ENCODE assay signal across 17 cellular contexts in genomic region chr17:55405600-55405999, GRCh38. TPM values are rescaled to one million over a fixed set of nuclear protein-coding genes. Genes with fewer than 3 reads are reported as not detected.
DNase-seq lines count a peak whose midpoint lies in the region; ATAC-seq, FAIRE-seq and TF ChIP-seq lines count a peak whose summit lies in the region.
"Had no signal": no experiment of that assay in that cellular context is flagged by ENCODE, and none has a peak within 500 bp of the region (broad histone marks: within the 10 kb centered on the region; RNA-seq: fewer than 3 reads in every experiment).

No MANE protein-coding gene starts in this region.

- peak overlapping the region; percentile 87 for H3K27ac ChIP-seq in HepG2 (ENCODE audit: extremely low read length, insufficient read depth, low read length)
- no peak overlapping the region for H3K27ac ChIP-seq in right lobe of liver
- no peak overlapping the region for H3K27ac ChIP-seq in Panc1 (ENCODE audit: low read length)
- H3K27ac ChIP-seq in mesenchymal stem cell (ENCODE audit: low read length, poor library complexity, severe bottlenecking): no peak overlapping the region
- H3K27ac ChIP-seq in substantia nigra (ENCODE audit: low read depth, low read length, poor library complexity, severe bottlenecking): no peak overlapping the region
- H3K27ac ChIP-seq: BLaER1 treated with 17β-estradiol and CSF1 and Interleukin-3, amounts not matched to agents 10 nM and 100 nM had no signal

- H2AK5ac ChIP-seq in mesenchymal stem cell (ENCODE audit: low read length, severe bottlenecking): no peak overlapping the region

- 93% methylated on average over 1 of the region's 1 CpG for WGBS in HepG2 (ENCODE audit: low lambda C conversion rate)
- 100% methylated on average over 1 of the region's 1 CpG for WGBS in right lobe of liver (ENCODE audit: insufficient coverage, low coverage, low lambda C conversion rate, missing lambda C conversion rate)
- WGBS in mesenchymal stem cell: no CpG with 5 or more reads among the region's 1 CpG

- no peak for TF ChIP-seq CTCF in HepG2 (CRISPR knock-in tag; IDR thresholded peaks at IDR 0.05)
- no peak for TF ChIP-seq CTCF in right lobe of liver (IDR thresholded peaks at IDR 0.05)
- TF ChIP-seq CTCF in Panc1 (IDR thresholded peaks at IDR 0.05): no peak

- no peak overlapping the region for H4K8ac ChIP-seq in mesenchymal stem cell (ENCODE audit: low read length)

- no peak for TF ChIP-seq RAD21 in HepG2 (CRISPR knock-in tag; IDR thresholded peaks at IDR 0.05)

- H3K4me2 ChIP-seq in HepG2 (ENCODE audit: low read depth, low read length) (no peak overlapping the region), mesenchymal stem cell (ENCODE audit: low read length, poor library complexity, severe bottlenecking) (no peak overlapping the region)
- H3K4me2 ChIP-seq: BLaER1 treated with 17β-estradiol and CSF1 and Interleukin-3, amounts not matched to agents 10 nM and 100 nM had no signal

- no peak overlapping the region for H3K4ac ChIP-seq in mesenchymal stem cell (ENCODE audit: low read depth in 1 of 2, low read length in 2 of 2)

- ATAC-seq in HepG2 (no peak), right lobe of liver (no peak), Panc1 (no peak), GM21529 (IDR thresholded peaks at IDR 0.05; ENCODE audit: unreplicated experiment) (no peak)

- H3K27me3 ChIP-seq in HepG2 (ENCODE audit: control insufficient read depth in 1 of 2, insufficient read depth in 2 of 2, low read length in 2 of 2) (no peaks in the 10 kb centered on the region), right lobe of liver (no peaks in the 10 kb centered on the region), Panc1 (ENCODE audit: control insufficient read depth, insufficient read depth, low read length) (no peaks in the 10 kb centered on the region), mesenchymal stem cell (ENCODE audit: control insufficient read depth in 1 of 2, insufficient read depth in 1 of 2, low read length in 2 of 2) (no peaks in the 10 kb centered on the region)
- H3K27me3 ChIP-seq: BLaER1 treated with 17β-estradiol and CSF1 and Interleukin-3, amounts not matched to agents 10 nM and 100 nM had no signal

- H3K4me3 ChIP-seq in HepG2 (replicated peaks in 1 of 3; ENCODE audit: insufficient read depth in 1 of 3, low read depth in 2 of 3, low read length in 3 of 3) (no peak overlapping the region), right lobe of liver (no peak overlapping the region), Panc1 (ENCODE audit: low read depth in 2 of 2, low read length in 2 of 2) (no peak overlapping the region), mesenchymal stem cell (ENCODE audit: insufficient read depth in 1 of 2, low read depth in 1 of 2, low read length in 2 of 2) (no peak overlapping the region)
- H3K4me3 ChIP-seq: BLaER1 treated with 17β-estradiol and CSF1 and Interleukin-3, amounts not matched to agents 10 nM and 100 nM; HAP-1 had no signal

- H3K4me1 ChIP-seq in HepG2 (ENCODE audit: insufficient read depth, low read length): peaks cover 90% of the 10 kb centered on the region
- peaks cover 0 to 25% (median 15%) of the 10 kb centered on the region in 4 donors for H3K4me1 ChIP-seq in right lobe of liver
- H3K4me1 ChIP-seq in Panc1 (ENCODE audit: control insufficient read depth, insufficient read depth, low read length): no peaks in the 10 kb centered on the region
- no peaks in the 10 kb centered on the region for H3K4me1 ChIP-seq in mesenchymal stem cell (ENCODE audit: control insufficient read depth, insufficient read depth, low read depth, low read length)
- H3K4me1 ChIP-seq: HAP-1 had no signal

- no peak overlapping the region for H2BK5ac ChIP-seq in mesenchymal stem cell (ENCODE audit: low read depth, low read length, poor library complexity, severe bottlenecking)

- H3K36me3 ChIP-seq in HepG2 (replicated peaks in 1 of 2; ENCODE audit: control insufficient read depth in 1 of 2, insufficient read depth in 2 of 2, low read length in 2 of 2) (peaks cover 24 to 71% of the 10 kb centered on the region in 2 experiments), right lobe of liver (peaks cover 0 to 7% (median 2%) of the 10 kb centered on the region in 4 donors), Panc1 (ENCODE audit: control insufficient read depth, insufficient read depth, low read length) (peaks cover 7% of the 10 kb centered on the region; the same call in 1 of the 2 replicates), mesenchymal stem cell (ENCODE audit: control insufficient read depth in 1 of 2, insufficient read depth in 2 of 2, low read depth in 1 of 2, low read length in 2 of 2) (peaks cover 11 to 81% of the 10 kb centered on the region in 2 experiments)

- no peaks in the 10 kb centered on the region for H3K79me1 ChIP-seq in mesenchymal stem cell (replicated peaks; ENCODE audit: low read length, poor library complexity, severe bottlenecking)

- TF ChIP-seq POLR2A in HepG2 (IDR thresholded peaks at IDR 0.05; ENCODE audit: insufficient read depth in 1 of 2, low read depth in 2 of 2, low read length in 2 of 2) (no peak), right lobe of liver (IDR thresholded peaks at IDR 0.05) (no peak)

- H2BK12ac ChIP-seq in mesenchymal stem cell (ENCODE audit: low read length in 2 of 2): no peak overlapping the region

- no peak overlapping the region for H4K91ac ChIP-seq in mesenchymal stem cell (ENCODE audit: low read length)

- DNase-seq in HepG2 (ENCODE audit: low spot score) (no peak), right lobe of liver (no peak), Panc1 (ENCODE audit: low read depth, low spot score) (no peak), mesenchymal stem cell (no peak), substantia nigra (lab: John Stamatoyannopoulos, UW) (no peak), NCI-H774 (lab: John Stamatoyannopoulos, UW) (no peak)
- DNase-seq: 8988T; CD4-positive, CD25-positive, alpha-beta regulatory T cell; DMS153; DMS79 treated with DMSO at 0.1 percent for 48 hours; EL; GOT3 had no signal

- H2AFZ ChIP-seq in HepG2 (ENCODE audit: low read length): no peak overlapping the region
- H2AFZ ChIP-seq in mesenchymal stem cell (ENCODE audit: low read depth, low read length): no peak overlapping the region

- H3K9me3 ChIP-seq in HepG2 (ENCODE audit: low read length) (no peaks in the 10 kb centered on the region), right lobe of liver (no peaks in the 10 kb centered on the region), Panc1 (ENCODE audit: control insufficient read depth, insufficient read depth, low read depth, low read length) (no peaks in the 10 kb centered on the region), mesenchymal stem cell (ENCODE audit: control insufficient read depth, low read length) (no peaks in the 10 kb centered on the region)
- H3K9me3 ChIP-seq: BLaER1 treated with 17β-estradiol and CSF1 and Interleukin-3, amounts not matched to agents 10 nM and 100 nM; HAP-1 had no signal

- H3K18ac ChIP-seq in mesenchymal stem cell (ENCODE audit: low read depth in 1 of 2, low read length in 2 of 2): no peak overlapping the region

- no peak for TF ChIP-seq EP300 in HepG2 (IDR thresholded peaks at IDR 0.05; ENCODE audit: low read depth in 2 of 2, low read length in 2 of 2)
- TF ChIP-seq EP300 in HepG2 (CRISPR knock-in tag; IDR thresholded peaks at IDR 0.05; ENCODE audit: borderline replicate concordance): no peak

- H2BK120ac ChIP-seq in mesenchymal stem cell (ENCODE audit: low read depth, low read length): no peak overlapping the region

- no peaks in the 10 kb centered on the region for H4K20me1 ChIP-seq in HepG2 (ENCODE audit: insufficient read depth, low read length)
- H4K20me1 ChIP-seq: BLaER1 treated with 17β-estradiol and CSF1 and Interleukin-3, amounts not matched to agents 10 nM and 100 nM had no signal

- no peak overlapping the region for H3K23ac ChIP-seq in mesenchymal stem cell (ENCODE audit: low read length in 2 of 2)

- intact Hi-C loops in HepG2 (cut with micrococcal nuclease; ENCODE audit: unreplicated experiment) (no loop called here), right lobe of liver (cut with DNase I) (no loop called here), Panc1 (cut with micrococcal nuclease; ENCODE audit: unreplicated experiment) (no loop called here)

- peaks cover 38% of the 10 kb centered on the region for H3K79me2 ChIP-seq in HepG2 (ENCODE audit: insufficient read depth, low read length)

- FAIRE-seq in HepG2 (lab: Jason Lieb, UNC): no peak
- FAIRE-seq: G401.6, GM12891 had no signal

- BruUV-seq in HepG2 (replicated peaks; lab: Mats Ljungman, UMichigan) (no TSS peak), Panc1 (replicated peaks; lab: Mats Ljungman, UMichigan) (TSS peak; percentile 39)

- no peak overlapping the region for H3K14ac ChIP-seq in mesenchymal stem cell (ENCODE audit: low read length in 2 of 2)

- in situ Hi-C loops in HepG2 (cut with HindIII; ENCODE audit: extremely low pct_ligation_motif_present, low pct_unique_long_range_greater_than_20kb) (no loop called here), Panc1 (cut with HindIII; ENCODE audit: low pct_unique_long_range_greater_than_20kb, low sequenced_read_pairs) (no loop called here)

- POLR2A ChIA-PET in HepG2 (lab: Yijun Ruan, JAX): interaction anchor here (4.9 to 9.8 kb wide), 4 partner anchors 11 to 41 kb away, joined by 38 to 127 read pairs (median 54); partner anchors contain the start of gene MMD
- POLR2A ChIA-PET in Panc1 (lab: Charles Lee): interaction anchor here (1.1 kb wide), 1 partner anchor 10 kb away, joined by 3 read pairs; no protein-coding TSS in a partner anchor

- CTCF ChIA-PET in HepG2 (lab: Yijun Ruan, JAX; ENCODE audit: low intra/inter-chr PET ratio, low total read pairs): no interaction called here
- CTCF ChIA-PET in Panc1 (lab: Charles Lee): no interaction called here

- H3K9ac ChIP-seq in HepG2 (ENCODE audit: insufficient read depth, low read depth, low read length) (no peak overlapping the region), mesenchymal stem cell (ENCODE audit: low read length) (peak overlapping the region; percentile 7)
- H3K9ac ChIP-seq: BLaER1 treated with 17β-estradiol and CSF1 and Interleukin-3, amounts not matched to agents 10 nM and 100 nM had no signal

- H2BK15ac ChIP-seq in mesenchymal stem cell (ENCODE audit: low read depth, poor library complexity, severe bottlenecking): no peak overlapping the region

RNA-seq across cellular contexts. Expression of gene MMD, which starts 16.0 kb away (rescaled TPM):
- total RNA-seq in HepG2 (2016; rRNA removed; fragmentation: Illumina TruSeq; extraction: Trizol) (121 and 137 TPM in 2 replicates), right lobe of liver (10 to 100 TPM in 4 of 6 experiments, 1 to 10 TPM in 2; 2.8 to 17.2 (median 12.4) TPM), Panc1 (2021; ENCODE audit: unreplicated experiment) (26.9 TPM)
- 99.7 and 114 TPM in 2 replicates for total RNA-seq in HepG2 (2016; cell fraction: cytosol; rRNA removed; fragmentation: Illumina TruSeq; extraction: Trizol; ENCODE audit: low read depth)
- 116 and 133 TPM in 2 replicates for total RNA-seq in HepG2 (2016; cell fraction: insoluble cytoplasmic fraction; rRNA removed; fragmentation: Illumina TruSeq; extraction: Trizol)
- 235 and 252 TPM in 2 replicates for total RNA-seq in HepG2 (2016; cell fraction: membrane; rRNA removed; fragmentation: Illumina TruSeq; extraction: Trizol)
- total RNA-seq in HepG2 (2016; cell fraction: nucleus; rRNA removed; fragmentation: Illumina TruSeq; extraction: Trizol): 88.1 and 105 TPM in 2 replicates
- 183 and 225 TPM in 2 replicates for polyA plus RNA-seq in HepG2 (2011; rRNA removed)
- polyA plus RNA-seq in HepG2 (2011; cell fraction: cytosol; rRNA removed): 146 and 162 TPM in 2 replicates
- polyA plus RNA-seq in HepG2 (2011; cell fraction: nucleus; rRNA removed): 117 and 147 TPM in 2 replicates
- polyA plus RNA-seq in HepG2 (2012): 189 and 194 TPM in 2 replicates
- 146 and 160 TPM in 2 replicates for polyA plus RNA-seq in HepG2 (2016; cell fraction: cytosol; fragmentation: Illumina TruSeq; extraction: Trizol; ENCODE audit: low read depth)
- 156 and 164 TPM in 2 replicates for polyA plus RNA-seq in HepG2 (2016; cell fraction: insoluble cytoplasmic fraction; fragmentation: Illumina TruSeq; extraction: Trizol; ENCODE audit: low read depth)
- 231 and 245 TPM in 2 replicates for polyA plus RNA-seq in HepG2 (2016; cell fraction: membrane; fragmentation: Illumina TruSeq; extraction: Trizol; ENCODE audit: low read depth)
- 151 and 156 TPM in 2 replicates for polyA plus RNA-seq in HepG2 (2016; cell fraction: nucleus; fragmentation: Illumina TruSeq; extraction: Trizol; ENCODE audit: insufficient read depth, low read depth)
- polyA minus RNA-seq in HepG2 (2011; rRNA and poly(A)+ RNA removed; ENCODE audit: low replicate concordance): 4.3 and 244 TPM in 2 replicates
- polyA minus RNA-seq in HepG2 (2011; cell fraction: cytosol; rRNA and poly(A)+ RNA removed): 111 and 112 TPM in 2 replicates
- 154 and 170 TPM in 2 replicates for polyA minus RNA-seq in HepG2 (2011; cell fraction: nucleus; rRNA and poly(A)+ RNA removed)
- polyA plus RNA-seq in Panc1 (2012; ENCODE audit: insufficient read length): 18.5 TPM
- polyA plus RNA-seq in mesenchymal stem cell (2013, experiment 1 of 2): 126 TPM
- 132 TPM for polyA plus RNA-seq in mesenchymal stem cell (2013, experiment 2 of 2)
